Comparison of ENCODE assay signal across 22 cellular contexts in genomic region chr20:56760610-56761009, GRCh38.
"Had no signal": no experiment of that assay in that cellular context is flagged by ENCODE, and none has a peak within 500 bp of the region (broad histone marks: within the 10 kb centered on the region; RNA-seq: fewer than 3 reads in every experiment).

No MANE protein-coding gene starts in this region.

- H3K36me3 Mint-ChIP-seq: natural killer cell had no signal

- H3K27ac Mint-ChIP-seq: memory B cell; natural killer cell; progenitor cell of endocrine pancreas; stimulated activated naive CD8-positive, alpha-beta T cell treated with anti-CD3 and anti-CD28 coated beads, Interleukin-15, amount 100 ng/mL, for 72 hours had no signal

- ATAC-seq: gastrocnemius medialis; heart right ventricle; left ventricle myocardium superior; lower lobe of right lung; pancreas; stimulated activated naive CD8-positive, alpha-beta T cell treated with anti-CD3 and anti-CD28 coated beads, Interleukin-15, amount 100 ng/mL, for 72 hours; upper lobe of right lung had no signal

- H3K9me3 ChIP-seq: gastrocnemius medialis, lower lobe of right lung, pancreas, right lobe of liver, suprapubic skin, transverse colon, upper lobe of right lung, uterus had no signal

- H3K9me3 Mint-ChIP-seq: natural killer cell had no signal

- H3K27me3 ChIP-seq: gastrocnemius medialis, pancreas, right lobe of liver, suprapubic skin, transverse colon, upper lobe of right lung, uterus had no signal

- H3K27ac ChIP-seq: dorsolateral prefrontal cortex, gastrocnemius medialis, heart right ventricle, lower lobe of right lung, pancreas, right lobe of liver, suprapubic skin, transverse colon, upper lobe of right lung, uterus had no signal

- H3K27me3 Mint-ChIP-seq: stimulated activated naive CD8-positive, alpha-beta T cell treated with anti-CD3 and anti-CD28 coated beads, Interleukin-15, amount 100 ng/mL, for 72 hours had no signal

- H3K4me1 Mint-ChIP-seq: memory B cell; natural killer cell; stimulated activated naive CD8-positive, alpha-beta T cell treated with anti-CD3 and anti-CD28 coated beads, Interleukin-15, amount 100 ng/mL, for 72 hours had no signal

- DNase-seq: dorsolateral prefrontal cortex; effector CD4-positive, alpha-beta T cell; gastrocnemius medialis; glutamatergic neuron; heart right ventricle; hippocampal formation; left ventricle myocardium superior; lower lobe of right lung; natural killer cell; pancreas; right lobe of liver; small intestine; stimulated activated CD4-positive, alpha-beta T cell treated with anti-CD3 and anti-CD28 coated beads, Interleukin-15, amount 100 ng/mL, for 24 hours; stimulated activated CD4-positive, alpha-beta T cell treated with anti-CD3 and anti-CD28 coated beads, Interleukin-2, amount 100 ng/mL, for 48 hours; stimulated activated naive CD4-positive, alpha-beta T cell; stimulated activated naive CD8-positive, alpha-beta T cell treated with anti-CD3 and anti-CD28 coated beads, Interleukin-15, amount 100 ng/mL, for 72 hours; transverse colon; upper lobe of right lung; uterus had no signal

- H3K4me3 Mint-ChIP-seq: memory B cell; natural killer cell; stimulated activated naive CD8-positive, alpha-beta T cell treated with anti-CD3 and anti-CD28 coated beads, Interleukin-15, amount 100 ng/mL, for 72 hours had no signal
